In genomic region chr1:47460040-47460439, GRCh38 we compare ENCODE assay signal across 2 cellular contexts.
TF ChIP-seq lines count a peak whose summit lies in the region.

No MANE protein-coding gene starts in this region.

TF ChIP-seq in HEK293, 187 proteins besides CTCF, POLR2A, EP300 and RAD21:
- peak; percentile 50; the same call in 1 of the 2 replicates for TF ChIP-seq ZBTB17 (tag by site-specific recombination; IDR thresholded peaks at IDR 0.05)
- TF ChIP-seq, protein P1, sequence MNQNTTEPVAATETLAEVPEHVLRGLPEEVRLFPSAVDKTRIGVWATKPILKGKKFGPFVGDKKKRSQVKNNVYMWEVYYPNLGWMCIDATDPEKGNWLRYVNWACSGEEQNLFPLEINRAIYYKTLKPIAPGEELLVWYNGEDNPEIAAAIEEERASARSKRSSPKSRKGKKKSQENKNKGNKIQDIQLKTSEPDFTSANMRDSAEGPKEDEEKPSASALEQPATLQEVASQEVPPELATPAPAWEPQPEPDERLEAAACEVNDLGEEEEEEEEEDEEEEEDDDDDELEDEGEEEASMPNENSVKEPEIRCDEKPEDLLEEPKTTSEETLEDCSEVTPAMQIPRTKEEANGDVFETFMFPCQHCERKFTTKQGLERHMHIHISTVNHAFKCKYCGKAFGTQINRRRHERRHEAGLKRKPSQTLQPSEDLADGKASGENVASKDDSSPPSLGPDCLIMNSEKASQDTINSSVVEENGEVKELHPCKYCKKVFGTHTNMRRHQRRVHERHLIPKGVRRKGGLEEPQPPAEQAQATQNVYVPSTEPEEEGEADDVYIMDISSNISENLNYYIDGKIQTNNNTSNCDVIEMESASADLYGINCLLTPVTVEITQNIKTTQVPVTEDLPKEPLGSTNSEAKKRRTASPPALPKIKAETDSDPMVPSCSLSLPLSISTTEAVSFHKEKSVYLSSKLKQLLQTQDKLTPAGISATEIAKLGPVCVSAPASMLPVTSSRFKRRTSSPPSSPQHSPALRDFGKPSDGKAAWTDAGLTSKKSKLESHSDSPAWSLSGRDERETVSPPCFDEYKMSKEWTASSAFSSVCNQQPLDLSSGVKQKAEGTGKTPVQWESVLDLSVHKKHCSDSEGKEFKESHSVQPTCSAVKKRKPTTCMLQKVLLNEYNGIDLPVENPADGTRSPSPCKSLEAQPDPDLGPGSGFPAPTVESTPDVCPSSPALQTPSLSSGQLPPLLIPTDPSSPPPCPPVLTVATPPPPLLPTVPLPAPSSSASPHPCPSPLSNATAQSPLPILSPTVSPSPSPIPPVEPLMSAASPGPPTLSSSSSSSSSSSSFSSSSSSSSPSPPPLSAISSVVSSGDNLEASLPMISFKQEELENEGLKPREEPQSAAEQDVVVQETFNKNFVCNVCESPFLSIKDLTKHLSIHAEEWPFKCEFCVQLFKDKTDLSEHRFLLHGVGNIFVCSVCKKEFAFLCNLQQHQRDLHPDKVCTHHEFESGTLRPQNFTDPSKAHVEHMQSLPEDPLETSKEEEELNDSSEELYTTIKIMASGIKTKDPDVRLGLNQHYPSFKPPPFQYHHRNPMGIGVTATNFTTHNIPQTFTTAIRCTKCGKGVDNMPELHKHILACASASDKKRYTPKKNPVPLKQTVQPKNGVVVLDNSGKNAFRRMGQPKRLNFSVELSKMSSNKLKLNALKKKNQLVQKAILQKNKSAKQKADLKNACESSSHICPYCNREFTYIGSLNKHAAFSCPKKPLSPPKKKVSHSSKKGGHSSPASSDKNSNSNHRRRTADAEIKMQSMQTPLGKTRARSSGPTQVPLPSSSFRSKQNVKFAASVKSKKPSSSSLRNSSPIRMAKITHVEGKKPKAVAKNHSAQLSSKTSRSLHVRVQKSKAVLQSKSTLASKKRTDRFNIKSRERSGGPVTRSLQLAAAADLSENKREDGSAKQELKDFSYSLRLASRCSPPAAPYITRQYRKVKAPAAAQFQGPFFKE (tag by site-specific recombination; IDR thresholded peaks at IDR 0.05; ENCODE audit: borderline replicate concordance) = no peak
- no peak for TF ChIP-seq KLF1 (tag by site-specific recombination; IDR thresholded peaks at IDR 0.05)

TF ChIP-seq in H1, 55 proteins besides CTCF, POLR2A, EP300 and RAD21:
- TF ChIP-seq NANOG (IDR thresholded peaks at IDR 0.05; ENCODE audit: insufficient read depth, low read depth, low read length, poor library complexity, severe bottlenecking) = no peak
- TF ChIP-seq SP1 (IDR thresholded peaks at IDR 0.05; ENCODE audit: low read depth, low read length) = no peak
- TF ChIP-seq CREB1 (IDR thresholded peaks at IDR 0.05) = no peak
- TF ChIP-seq TAF1 (IDR thresholded peaks at IDR 0.05; ENCODE audit: low read depth, low read length) = no peak
- no peak for TF ChIP-seq POLR2AphosphoS5 (IDR thresholded peaks at IDR 0.05; ENCODE audit: low read depth, low read length)
- TF ChIP-seq CEBPB (IDR thresholded peaks at IDR 0.05; ENCODE audit: low read depth, low read length) = no peak
- no peak for TF ChIP-seq TAF7 (optimal IDR thresholded peaks at IDR 0.05; ENCODE audit: borderline replicate concordance, low read depth, low read length)
- no peak for TF ChIP-seq HDAC6 (IDR thresholded peaks at IDR 0.05; ENCODE audit: low read depth, low read length)
- no peak for TF ChIP-seq EGR1 (IDR thresholded peaks at IDR 0.05; ENCODE audit: borderline replicate concordance, low read depth, low read length)
- no peak for TF ChIP-seq CBX8 (IDR thresholded peaks at IDR 0.05; ENCODE audit: borderline replicate concordance, low read depth, low read length)
- TF ChIP-seq, protein P2, sequence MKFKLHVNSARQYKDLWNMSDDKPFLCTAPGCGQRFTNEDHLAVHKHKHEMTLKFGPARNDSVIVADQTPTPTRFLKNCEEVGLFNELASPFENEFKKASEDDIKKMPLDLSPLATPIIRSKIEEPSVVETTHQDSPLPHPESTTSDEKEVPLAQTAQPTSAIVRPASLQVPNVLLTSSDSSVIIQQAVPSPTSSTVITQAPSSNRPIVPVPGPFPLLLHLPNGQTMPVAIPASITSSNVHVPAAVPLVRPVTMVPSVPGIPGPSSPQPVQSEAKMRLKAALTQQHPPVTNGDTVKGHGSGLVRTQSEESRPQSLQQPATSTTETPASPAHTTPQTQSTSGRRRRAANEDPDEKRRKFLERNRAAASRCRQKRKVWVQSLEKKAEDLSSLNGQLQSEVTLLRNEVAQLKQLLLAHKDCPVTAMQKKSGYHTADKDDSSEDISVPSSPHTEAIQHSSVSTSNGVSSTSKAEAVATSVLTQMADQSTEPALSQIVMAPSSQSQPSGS (IDR thresholded peaks at IDR 0.05; ENCODE audit: low read length) = no peak
